In the genomic region with DNA sequence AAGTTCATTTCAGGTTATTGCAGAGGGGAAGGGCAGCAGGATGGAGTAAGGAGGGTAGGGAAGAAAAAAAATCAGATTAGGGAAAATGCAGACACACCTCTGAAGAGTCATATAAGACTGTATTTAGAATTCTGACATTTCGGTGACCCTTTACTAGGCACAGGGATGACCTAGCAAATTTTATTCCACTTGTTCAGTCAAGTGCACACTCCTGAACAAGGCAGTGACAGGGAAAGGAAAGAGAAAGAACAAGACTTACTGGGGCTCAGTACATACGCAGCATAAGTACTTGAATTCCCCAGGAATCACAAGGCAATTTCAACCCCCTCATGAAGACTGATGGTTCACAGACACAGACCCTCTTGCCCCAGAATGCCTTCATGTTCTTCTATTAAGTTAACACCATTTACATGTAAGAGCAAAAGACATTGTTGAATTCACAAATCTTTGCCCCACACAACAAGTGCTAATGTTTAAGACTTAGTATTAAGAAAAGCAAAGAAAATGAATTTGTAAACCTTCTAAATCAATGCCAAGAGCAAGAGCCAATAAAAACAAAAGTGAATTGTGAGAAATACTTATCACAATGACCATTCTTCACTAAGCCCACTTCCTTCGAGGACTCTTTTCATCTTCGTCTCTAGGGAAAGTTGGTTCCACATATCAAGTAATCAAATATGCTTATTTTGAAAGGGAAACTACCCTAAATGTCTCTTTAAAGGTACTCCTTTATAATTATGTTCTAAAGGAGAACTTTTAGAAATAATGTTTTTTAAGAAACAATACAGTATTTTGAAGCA, we compare ENCODE assay signal across 13 cellular contexts. TPM values are rescaled to one million over a fixed set of nuclear protein-coding genes. Genes with fewer than 3 reads are reported as not detected.
DNase-seq lines count a peak whose midpoint lies in the region; ATAC-seq and TF ChIP-seq lines count a peak whose summit lies in the region.
"Had no signal": no experiment of that assay in that cellular context is flagged by ENCODE, and none has a peak within 500 bp of the region (broad histone marks: within the 10 kb centered on the region; RNA-seq: fewer than 3 reads in every experiment).

No MANE protein-coding gene starts in this region.

- no peak overlapping the region for H2AK5ac ChIP-seq in trophoblast cell (ENCODE audit: low read length)

- no peak overlapping the region for H3K9ac ChIP-seq in BLaER1
- H3K9ac ChIP-seq in trophoblast cell (ENCODE audit: low read length), result no peak overlapping the region

- H4K8ac ChIP-seq in trophoblast cell (ENCODE audit: low read depth, low read length), result no peak overlapping the region

- no peak overlapping the region for H4K12ac ChIP-seq in trophoblast cell (ENCODE audit: low read depth, low read length)

- no peak overlapping the region for H3K14ac ChIP-seq in trophoblast cell (ENCODE audit: low read length)

- H3K27ac ChIP-seq in BLaER1, result no peak overlapping the region
- no peak overlapping the region for H3K27ac ChIP-seq in body of pancreas
- H3K27ac ChIP-seq in heart left ventricle, result peak overlapping the region in 11 of 12 donors; percentile 45 to 74 (median 61)
- peak overlapping the region; percentile 27 for H3K27ac ChIP-seq in trophoblast cell (ENCODE audit: low read depth, low read length)
- no peak overlapping the region for H3K27ac ChIP-seq in SJCRH30
- H3K27ac ChIP-seq: brain microvascular endothelial cell, transverse colon had no signal

- no peak overlapping the region for H3K18ac ChIP-seq in trophoblast cell (ENCODE audit: low read length)

- H2BK5ac ChIP-seq in trophoblast cell (ENCODE audit: low read depth, low read length, poor library complexity), result no peak overlapping the region

- 0 out of 2 replicates have a peak, but pooled peaks cover 7% of the 10 kb centered on the region for H3K4me1 ChIP-seq in BLaER1
- H3K4me1 ChIP-seq in body of pancreas, result peaks cover 63% of the 10 kb centered on the region
- peaks cover 0 to 74% (median 40%) of the 10 kb centered on the region in 12 donors for H3K4me1 ChIP-seq in heart left ventricle
- H3K4me1 ChIP-seq in trophoblast cell (ENCODE audit: control insufficient read depth in 1 of 2, insufficient read depth in 2 of 2, low read length in 2 of 2), result peaks cover 0 to 4% of the 10 kb centered on the region in 2 experiments
- H3K4me1 ChIP-seq in SJCRH30, result no peaks in the 10 kb centered on the region

- H3K27me3 ChIP-seq in BLaER1 (no peaks in the 10 kb centered on the region), body of pancreas (no peaks in the 10 kb centered on the region), heart left ventricle (no peaks in the 10 kb centered on the region), trophoblast cell (ENCODE audit: insufficient read depth, low read length) (no peaks in the 10 kb centered on the region), SJCRH30 (no peaks in the 10 kb centered on the region)
- H3K27me3 ChIP-seq: brain microvascular endothelial cell, transverse colon had no signal

- WGBS in body of pancreas, 2 donors, result 53 to 54% methylated on average over 4 of the region's 4 CpGs
- WGBS in heart left ventricle, 4 donors, result 50 to 65% (median 55%) methylated on average over 4 of the region's 4 CpGs
- WGBS in trophoblast cell (ENCODE audit: extremely low coverage, insufficient coverage, insufficient read length), result no CpG with 5 or more reads among the region's 4 CpGs

- no peak overlapping the region for H2BK120ac ChIP-seq in trophoblast cell (ENCODE audit: insufficient read depth, low read length, poor library complexity)

- DNase-seq in body of pancreas (no peak), heart left ventricle (no peak), trophoblast cell (no peak), SJCRH30 (no peak), foreskin fibroblast (no peak), DMS79 (lab: John Stamatoyannopoulos, UW) (no peak)
- DNase-seq: brain microvascular endothelial cell; naive thymus-derived CD8-positive, alpha-beta T cell; NCI-H1092 treated with DMSO at 0.1 percent for 48 hours; transverse colon had no signal

- no peak overlapping the region for H4K91ac ChIP-seq in trophoblast cell (ENCODE audit: low read depth, low read length)

- no peak for TF ChIP-seq POLR2A in body of pancreas (IDR thresholded peaks at IDR 0.05)
- no peak for TF ChIP-seq POLR2A in heart left ventricle (IDR thresholded peaks at IDR 0.05)

- no peak overlapping the region for H3K4ac ChIP-seq in trophoblast cell (ENCODE audit: low read depth, low read length)

- no peaks in the 10 kb centered on the region for H4K20me1 ChIP-seq in BLaER1

- H3K4me3 ChIP-seq in BLaER1, result no peak overlapping the region
- H3K4me3 ChIP-seq in body of pancreas, result no peak overlapping the region
- peak overlapping the region in 2 of 12 donors; percentile 4 to 10 for H3K4me3 ChIP-seq in heart left ventricle
- H3K4me3 ChIP-seq in trophoblast cell (ENCODE audit: low read depth, low read length), result no peak overlapping the region
- H3K4me3 ChIP-seq in SJCRH30, result no peak overlapping the region
- H3K4me3 ChIP-seq in foreskin fibroblast (ENCODE audit: low read depth in 1 of 2, low read length in 2 of 2), result no peak overlapping the region
- H3K4me3 ChIP-seq: smooth muscle cell, transverse colon had no signal

- no peaks in the 10 kb centered on the region for H3K79me2 ChIP-seq in trophoblast cell (ENCODE audit: control insufficient read depth, insufficient read depth, low read length, poor library complexity)

- H3K36me3 ChIP-seq in BLaER1 (no peaks in the 10 kb centered on the region), body of pancreas (replicated peaks in 1 of 2; ENCODE audit: insufficient read depth in 1 of 2, low read depth in 2 of 2) (no peaks in the 10 kb centered on the region), heart left ventricle (no peaks in the 10 kb centered on the region), trophoblast cell (ENCODE audit: control insufficient read depth in 1 of 2, insufficient read depth in 2 of 2, low read length in 2 of 2) (peaks cover 0 to 3% of the 10 kb centered on the region in 2 experiments), SJCRH30 (peaks cover 2% of the 10 kb centered on the region; the same call in 1 of the 2 replicates)
- H3K36me3 ChIP-seq: brain microvascular endothelial cell, transverse colon had no signal

- H3K9me3 ChIP-seq in BLaER1 (no peaks in the 10 kb centered on the region), body of pancreas (no peaks in the 10 kb centered on the region), heart left ventricle (no peaks in the 10 kb centered on the region), trophoblast cell (ENCODE audit: insufficient read depth, low read depth, low read length) (no peaks in the 10 kb centered on the region), SJCRH30 (replicated peaks) (no peaks in the 10 kb centered on the region)
- H3K9me3 ChIP-seq: transverse colon had no signal

- intact Hi-C loops in body of pancreas (cut with DNase I), result no loop called here
- intact Hi-C loops in heart left ventricle (cut with DNase I), result loop anchor here in 3 of 10 donors (5.0 kb wide), 2 partner anchors 43 to 48 kb away; partner anchors contain the start of gene COBLL1 (in 2 of the 3)

- H2AFZ ChIP-seq in trophoblast cell (ENCODE audit: insufficient read depth, low read length, poor library complexity), result no peak overlapping the region

- no peak overlapping the region for H3K23ac ChIP-seq in trophoblast cell (ENCODE audit: low read length)

- no peak for TF ChIP-seq CTCF in body of pancreas (IDR thresholded peaks at IDR 0.05)
- TF ChIP-seq CTCF in heart left ventricle (IDR thresholded peaks at IDR 0.05), result no peak
- TF ChIP-seq CTCF in foreskin fibroblast (IDR thresholded peaks at IDR 0.05; ENCODE audit: low read depth, low read length), result no peak

- 0 out of 2 replicates have a peak overlapping the region, but pooled peaks have one; percentile 5 for H3K4me2 ChIP-seq in BLaER1
- no peak overlapping the region for H3K4me2 ChIP-seq in trophoblast cell (ENCODE audit: low read length)
- H3K4me2 ChIP-seq: smooth muscle cell had no signal

- H3K79me1 ChIP-seq in trophoblast cell (ENCODE audit: low read length), result no peaks in the 10 kb centered on the region

- H2BK12ac ChIP-seq in trophoblast cell (ENCODE audit: low read length), result no peak overlapping the region

- peak; percentile 24 for ATAC-seq in body of pancreas
- peak; percentile 26 to 52 (median 40) for ATAC-seq in heart left ventricle
- no peak for ATAC-seq in HG02840 (IDR thresholded peaks at IDR 0.05; ENCODE audit: low FRiP score, unreplicated experiment)
- ATAC-seq: naive thymus-derived CD8-positive, alpha-beta T cell had no signal

RNA-seq across cellular contexts. Expression of gene COBLL1, which starts 47.0 kb away (rescaled TPM):
- total RNA-seq in body of pancreas, result 100 to 1,000 TPM; 104 to 140 TPM
- total RNA-seq in heart left ventricle, result 10 to 100 TPM; 11.0 to 36.9 (median 18.8) TPM
- polyA plus RNA-seq in heart left ventricle, result 1 to 10 TPM; 4.0 to 8.5 TPM
- polyA plus RNA-seq in trophoblast cell (2013), result 140 and 143 TPM in 2 replicates
- 12.5 and 16.2 TPM in 2 replicates for total RNA-seq in SJCRH30 (2014; rRNA removed; shearing (Covaris generic))

Comparison
In these comparisons a context has a peak if more than half of its experiments do, and no peak if none do; other contexts are left out.
1. H3K27ac ChIP-seq: peak in heart left ventricle (11 of 12) and trophoblast cell (single experiment); none in BLaER1 (single experiment), body of pancreas (0 of 4) and SJCRH30 (single experiment).